In genomic region chr5:79493596-79494343, GRCh38 we compare ENCODE assay signal across 34 cellular contexts. TPM values are rescaled to one million over a fixed set of nuclear protein-coding genes. Genes with fewer than 3 reads are reported as not detected.
DNase-seq lines count a peak whose midpoint lies in the region; ATAC-seq, FAIRE-seq and TF ChIP-seq lines count a peak whose summit lies in the region.
"Had no signal": no experiment of that assay in that cellular context is flagged by ENCODE, and none has a peak within 500 bp of the region (broad histone marks: within the 10 kb centered on the region; RNA-seq: fewer than 3 reads in every experiment).

No MANE protein-coding gene starts in this region.

- H2BK120ac ChIP-seq in IMR-90 (ENCODE audit: low read depth, low read length), result no peak overlapping the region

- H4K8ac ChIP-seq in IMR-90 (ENCODE audit: low read depth in 2 of 2, low read length in 2 of 2), result no peak overlapping the region

- H3K9me1 ChIP-seq in IMR-90 (ENCODE audit: insufficient read depth, low read length), result peaks cover 4% of the 10 kb centered on the region; the same call in 1 of the 2 replicates

- H3K27me3 ChIP-seq in IMR-90 (ENCODE audit: control insufficient read depth, insufficient read depth, low read length), result no peaks in the 10 kb centered on the region
- H3K27me3 ChIP-seq in foreskin keratinocyte, result no peaks in the 10 kb centered on the region
- H3K27me3 ChIP-seq: colonic mucosa, Peyer's patch, tibial artery, vagina had no signal

- H3K27ac Mint-ChIP-seq in activated naive CD8-positive, alpha-beta T cell treated with anti-CD3 and anti-CD28 coated beads, Interleukin-2, amount 50 U/mL, for 24 hours, result no peak overlapping the region
- H3K27ac Mint-ChIP-seq: activated CD4-positive, alpha-beta T cell treated with anti-CD3 and anti-CD28 coated beads, Interleukin-2, amount 10 ng/mL, durations not matched to agents 24 days and 14 days; activated naive CD4-positive, alpha-beta T cell treated with anti-CD3 and anti-CD28 coated beads, Interleukin-2, amount 50 U/mL, for 72 hours; activated T-helper 2 cell treated with anti-CD3 and anti-CD28 coated beads, Interferon-gamma antibody, Interleukin-2, Interleukin-4, amounts not matched to agents 10 μg/mL and 5 μg/mL and 100 μg/mL, durations not matched to agents 14 hours and 24 hours and 36 hours; CD8-positive, alpha-beta T cell had no signal

- no peaks in the 10 kb centered on the region for H4K20me1 ChIP-seq in IMR-90 (ENCODE audit: insufficient read depth, low read length)

- POLR2A ChIA-PET in IMR-90 (lab: Charles Lee; ENCODE audit: unreplicated experiment), result interaction anchor here (0.5 kb wide), 1 partner anchor 329 kb away, joined by 7 read pairs; no protein-coding TSS in a partner anchor

- 89% methylated on average over 3 of the region's 3 CpGs; no CpG with 5 or more reads in 1 of the 2 experiments for WGBS in IMR-90 (ENCODE audit: extremely low coverage in 2 of 2, insufficient read length in 1 of 2), 2 experiments

- TF ChIP-seq POLR2A in IMR-90 (IDR thresholded peaks at IDR 0.05; ENCODE audit: low read depth, low read length), result no peak

- no peak overlapping the region for H2BK5ac ChIP-seq in IMR-90 (ENCODE audit: low read depth, low read length, poor library complexity, severe bottlenecking)

- H3K36me3 Mint-ChIP-seq in activated naive CD8-positive, alpha-beta T cell treated with anti-CD3 and anti-CD28 coated beads, Interleukin-2, amount 50 U/mL, for 24 hours (ENCODE audit: low read depth), result no peaks in the 10 kb centered on the region
- H3K36me3 Mint-ChIP-seq: activated naive CD4-positive, alpha-beta T cell treated with anti-CD3 and anti-CD28 coated beads, Interleukin-2, amount 50 U/mL, for 72 hours; CD8-positive, alpha-beta T cell had no signal

- dilution Hi-C loops in IMR-90 (cut with HindIII; ENCODE audit: low sequenced_read_pairs, unreplicated experiment), result no loop called here

- H3K9ac ChIP-seq in IMR-90 (ENCODE audit: low read depth, low read length), result no peak overlapping the region
- H3K9ac ChIP-seq: parathyroid adenoma had no signal

- no peak overlapping the region for H2AFZ ChIP-seq in IMR-90 (replicated peaks; ENCODE audit: low read length, poor library complexity)
- H2AFZ ChIP-seq: parathyroid adenoma had no signal

- no peaks in the 10 kb centered on the region for H3K36me3 ChIP-seq in IMR-90 (ENCODE audit: control insufficient read depth, insufficient read depth, low read length)
- H3K36me3 ChIP-seq: BE2C, colonic mucosa, Peyer's patch, tibial artery, vagina had no signal

- peak overlapping the region; percentile 37; the same call in 1 of the 2 replicates for H3K4me2 ChIP-seq in IMR-90 (ENCODE audit: low read depth, low read length)

- no peak overlapping the region for H3K4ac ChIP-seq in IMR-90 (ENCODE audit: low read depth, low read length)

- H3K9me3 Mint-ChIP-seq in activated naive CD8-positive, alpha-beta T cell treated with anti-CD3 and anti-CD28 coated beads, Interleukin-2, amount 50 U/mL, for 24 hours, result no peaks in the 10 kb centered on the region
- H3K9me3 Mint-ChIP-seq: activated CD4-positive, alpha-beta T cell treated with anti-CD3 and anti-CD28 coated beads, Interleukin-2, amount 10 ng/mL, durations not matched to agents 24 days and 14 days; activated naive CD4-positive, alpha-beta T cell treated with anti-CD3 and anti-CD28 coated beads, Interleukin-2, amount 50 U/mL, for 72 hours; activated T-helper 2 cell treated with anti-CD3 and anti-CD28 coated beads, Interferon-gamma antibody, Interleukin-2, Interleukin-4, amounts not matched to agents 10 μg/mL and 5 μg/mL and 100 μg/mL, durations not matched to agents 14 hours and 24 hours and 36 hours; CD8-positive, alpha-beta T cell had no signal

- H3K4me1 Mint-ChIP-seq in activated naive CD8-positive, alpha-beta T cell treated with anti-CD3 and anti-CD28 coated beads, Interleukin-2, amount 50 U/mL, for 24 hours, result no peaks in the 10 kb centered on the region
- H3K4me1 Mint-ChIP-seq: activated CD4-positive, alpha-beta T cell treated with anti-CD3 and anti-CD28 coated beads, Interleukin-2, amount 10 ng/mL, durations not matched to agents 24 days and 14 days; neural crest cell had no signal

- TF ChIP-seq RAD21 in IMR-90 (IDR thresholded peaks at IDR 0.05; ENCODE audit: low read length), result no peak

- H3K79me1 ChIP-seq in IMR-90 (ENCODE audit: low read depth in 1 of 2, low read length in 2 of 2), result peaks cover 8 to 14% of the 10 kb centered on the region in 2 experiments; a peak in 3 of 4 replicates

- intact Hi-C loops in IMR-90 (cut with micrococcal nuclease), result no loop called here

- no peak overlapping the region; the same call in 1 of the 2 replicates for H4K91ac ChIP-seq in IMR-90 (ENCODE audit: insufficient read depth, low read depth, low read length)

- DNase-seq in IMR-90 (peak; percentile 36), fibroblast of villous mesenchyme (ENCODE audit: low read depth) (peak; percentile 61), myocyte (ENCODE audit: low read depth) (peak; percentile 51), foreskin keratinocyte (no peak), pons (ENCODE audit: low spot score) (no peak)
- DNase-seq in activated naive CD8-positive, alpha-beta T cell treated with anti-CD3 and anti-CD28 coated beads, Interleukin-2, amount 50 U/mL, for 24 hours, result no peak
- DNase-seq: activated CD4-positive, alpha-beta T cell treated with anti-CD3 and anti-CD28 coated beads, Interleukin-2, amount 10 ng/mL, durations not matched to agents 24 days and 14 days; activated CD8-positive, alpha-beta memory T cell treated with anti-CD3 and anti-CD28 coated beads for 24 hours; activated T-cell treated with anti-CD3 and anti-CD28 coated beads for 4 hours; anterior cingulate cortex; BE2C; CD8-positive, alpha-beta T cell; colonic mucosa; effector CD4-positive, alpha-beta T cell; NCI-H2081 treated with DMSO at 0.1 percent for 48 hours; NCI-H446; NCI-H748 treated with DMSO at 0.1 percent for 48 hours; Peyer's patch; stimulated activated CD4-positive, alpha-beta T cell treated with anti-CD3 and anti-CD28 coated beads, Interleukin-4, amount 100 ng/mL, for 24 hours; T-helper 9 cell; tibial artery had no signal

- no peak overlapping the region for H3K27ac ChIP-seq in IMR-90 (ENCODE audit: insufficient read depth, low read length)
- no peak overlapping the region for H3K27ac ChIP-seq in foreskin keratinocyte
- H3K27ac ChIP-seq: colonic mucosa, epithelial cell of prostate, parathyroid adenoma, Peyer's patch, tibial artery, vagina had no signal

- peak overlapping the region; percentile 18; the same call in 1 of the 2 replicates for H3K18ac ChIP-seq in IMR-90 (ENCODE audit: low read depth, low read length)

- H3K4me3 ChIP-seq in IMR-90 (ENCODE audit: insufficient read depth, low read depth, low read length) (no peak overlapping the region), fibroblast of villous mesenchyme (ENCODE audit: low read depth, low read length) (no peak overlapping the region)
- H3K4me3 ChIP-seq: colonic mucosa, Peyer's patch, tibial artery, vagina had no signal

- in situ Hi-C loops in IMR-90 (cut with MboI; ENCODE audit: low sequenced_read_pairs), result no loop called here

- CTCF ChIA-PET in IMR-90 (lab: Yijun Ruan, JAX), result interaction anchor here (0.6 kb wide), 1 partner anchor 138 kb away, joined by 5 read pairs; no protein-coding TSS in a partner anchor

- no peak for TF ChIP-seq CTCF in IMR-90 (conservative IDR thresholded peaks at IDR 0.05; ENCODE audit: low read depth, low read length)
- no peak for TF ChIP-seq CTCF in fibroblast of villous mesenchyme (IDR thresholded peaks at IDR 0.05; ENCODE audit: insufficient read depth, low read depth, low read length)
- TF ChIP-seq CTCF in foreskin keratinocyte (conservative IDR thresholded peaks at IDR 0.05), result no peak

- H2BK15ac ChIP-seq in IMR-90 (ENCODE audit: low read depth, low read length), result no peak overlapping the region

- FAIRE-seq in G401.6 (lab: Jason Lieb, UNC), result peak; percentile 49
- FAIRE-seq: bronchial epithelial cell, GM18507, GM19239, H54 had no signal

- no peak overlapping the region; the same call in 1 of the 2 replicates for H2BK20ac ChIP-seq in IMR-90 (ENCODE audit: low read depth, low read length)

- no peak overlapping the region for H3K56ac ChIP-seq in IMR-90 (ENCODE audit: extremely low read depth, insufficient read depth, low read length)

- no peaks in the 10 kb centered on the region for H3K9me3 ChIP-seq in IMR-90 (ENCODE audit: control insufficient read depth, insufficient read depth, low read length)
- H3K9me3 ChIP-seq: BE2C, colonic mucosa, Peyer's patch, tibial artery, vagina had no signal

- H3K4me1 ChIP-seq in IMR-90 (ENCODE audit: control insufficient read depth, insufficient read depth, low read length) (peaks cover 7% of the 10 kb centered on the region; the same call in 1 of the 2 replicates), foreskin keratinocyte (peaks cover 6% of the 10 kb centered on the region)
- H3K4me1 ChIP-seq: BE2C, colonic mucosa, parathyroid adenoma, Peyer's patch, tibial artery, vagina had no signal

- peaks cover 3% of the 10 kb centered on the region for H3K27me3 Mint-ChIP-seq in activated naive CD8-positive, alpha-beta T cell treated with anti-CD3 and anti-CD28 coated beads, Interleukin-2, amount 50 U/mL, for 24 hours

- H3K14ac ChIP-seq in IMR-90 (replicated peaks; ENCODE audit: low read depth, low read length), result 0 out of 2 replicates have a peak overlapping the region, but pooled peaks have one; percentile 3

- H3K23ac ChIP-seq in IMR-90 (ENCODE audit: low read depth, low read length), result no peak overlapping the region

- ATAC-seq in IMR-90 (ENCODE audit: low read depth), result peak; percentile 45
- ATAC-seq in foreskin keratinocyte, result no peak
- no peak for ATAC-seq in HG03439 (IDR thresholded peaks at IDR 0.05; ENCODE audit: unreplicated experiment)
- ATAC-seq in activated naive CD8-positive, alpha-beta T cell treated with anti-CD3 and anti-CD28 coated beads, Interleukin-2, amount 50 U/mL, for 24 hours, result no peak
- ATAC-seq: activated naive CD4-positive, alpha-beta T cell treated with anti-CD3 and anti-CD28 coated beads, Interleukin-2, amount 50 U/mL, for 72 hours; CD8-positive, alpha-beta T cell; sciatic nerve had no signal

- no peak overlapping the region for H2AK5ac ChIP-seq in IMR-90 (ENCODE audit: low read depth, low read length)

- no peak overlapping the region for H2AK9ac ChIP-seq in IMR-90 (replicated peaks; ENCODE audit: low read depth, low read length, poor library complexity)

- no TSS peak for BruUV-seq in IMR-90 (replicated peaks; lab: Mats Ljungman, UMichigan)

- no peak overlapping the region for H3K4me3 Mint-ChIP-seq in activated naive CD8-positive, alpha-beta T cell treated with anti-CD3 and anti-CD28 coated beads, Interleukin-2, amount 50 U/mL, for 24 hours
- H3K4me3 Mint-ChIP-seq: activated CD4-positive, alpha-beta T cell treated with anti-CD3 and anti-CD28 coated beads, Interleukin-2, amount 10 ng/mL, durations not matched to agents 24 days and 14 days; CD8-positive, alpha-beta T cell; neural crest cell had no signal

- H4K5ac ChIP-seq in IMR-90 (ENCODE audit: low read depth, low read length), result no peak overlapping the region

RNA-seq across cellular contexts. Expression of gene HOMER1, which starts 20.2 kb away (rescaled TPM):
- 6.8 and 6.9 TPM in 2 replicates for total RNA-seq in IMR-90 (2012; rRNA removed)
- polyA plus RNA-seq in IMR-90 (2012; rRNA removed), result 1.3 and 1.9 TPM in 2 replicates
- 0.52 and 0.56 TPM in 2 replicates for polyA plus RNA-seq in IMR-90 (2012; cell fraction: cytosol; rRNA removed)
- 0.36 and 1.2 TPM in 2 replicates for polyA plus RNA-seq in IMR-90 (2012; cell fraction: nucleus; rRNA removed; ENCODE audit: low replicate concordance)
- total RNA-seq in fibroblast of villous mesenchyme, result 12.6 and 15.5 TPM in 2 replicates
- 22.4 and 24.6 TPM in 2 replicates for total RNA-seq in myocyte
- 9.7 TPM for polyA plus RNA-seq in myocyte (2012)
- total RNA-seq in foreskin keratinocyte, result 13.0 and 17.4 TPM in 2 replicates
- 2.0 and 2.9 TPM in 2 replicates for polyA plus RNA-seq in foreskin keratinocyte

Comparison
In these comparisons a context has a peak if more than half of its experiments do, and no peak if none do; other contexts are left out.
1. DNase-seq: peak in IMR-90 (single experiment), fibroblast of villous mesenchyme (single experiment) and myocyte (single experiment); none in foreskin keratinocyte (0 of 2), pons (single experiment) and activated naive CD8-positive, alpha-beta T cell treated with anti-CD3 and anti-CD28 coated beads, Interleukin-2, amount 50 U/mL, for 24 hours (single experiment).